ENCODE assay signal across 13 cellular contexts in the genomic region with DNA sequence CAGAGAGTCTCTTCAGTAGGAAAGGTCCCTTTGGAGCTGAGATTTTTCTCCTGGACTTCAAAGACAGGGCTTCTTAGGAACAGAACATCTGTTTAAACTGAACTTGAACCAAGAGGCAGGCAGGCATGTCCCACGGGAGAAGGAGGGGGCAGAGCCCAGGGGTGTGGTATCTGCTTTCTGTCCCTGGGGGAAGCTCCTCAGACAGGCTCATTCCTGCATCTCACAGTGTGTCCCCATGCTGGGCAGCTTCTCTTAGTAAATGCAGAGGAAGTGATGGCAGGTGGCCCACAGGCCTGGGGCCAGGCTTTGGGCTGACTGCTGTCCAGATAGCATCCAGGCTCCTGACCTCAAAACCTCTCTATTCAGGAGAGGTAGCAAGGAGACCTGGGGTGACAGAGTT. TPM values are rescaled to one million over a fixed set of nuclear protein-coding genes. Genes with fewer than 3 reads are reported as not detected.
DNase-seq lines count a peak whose midpoint lies in the region; ATAC-seq and TF ChIP-seq lines count a peak whose summit lies in the region.
"Had no signal": no experiment of that assay in that cellular context is flagged by ENCODE, and none has a peak within 500 bp of the region (broad histone marks: within the 10 kb centered on the region; RNA-seq: fewer than 3 reads in every experiment).

No MANE protein-coding gene starts in this region.

- no peaks in the 10 kb centered on the region for H3K27me3 Mint-ChIP-seq in nephron (ENCODE audit: low read depth)
- H3K27me3 Mint-ChIP-seq in natural killer cell treated with Interleukin-12 subunit alpha and Interleukin-12 subunit beta and Interleukin-15 and Interleukin-18, amount 100 ng/mL, for 72 hours = peaks cover 21 to 26% of the 10 kb centered on the region in 2 donors
- H3K27me3 Mint-ChIP-seq: activated CD4-positive, alpha-beta T cell treated with anti-CD3 and anti-CD28 coated beads for 36 hours; central memory CD8-positive, alpha-beta T cell; progenitor cell of endocrine pancreas had no signal

- H3K36me3 ChIP-seq in BE2C (no peaks in the 10 kb centered on the region), cardiac muscle cell (no peaks in the 10 kb centered on the region)
- H3K36me3 ChIP-seq: thoracic aorta had no signal

- ATAC-seq in natural killer cell treated with Interleukin-12 subunit alpha and Interleukin-12 subunit beta and Interleukin-15 and Interleukin-18, amount 100 ng/mL, for 72 hours = no peak
- no peak for ATAC-seq in HG03520 (IDR thresholded peaks at IDR 0.05; ENCODE audit: unreplicated experiment)
- no peak for ATAC-seq in HG02970 (IDR thresholded peaks at IDR 0.05; ENCODE audit: low FRiP score, unreplicated experiment)
- ATAC-seq: activated CD4-positive, alpha-beta T cell treated with anti-CD3 and anti-CD28 coated beads for 36 hours had no signal

- DNase-seq in BE2C (peak; percentile 70), NCI-H524 treated with DMSO at 0.1 percent for 48 hours (lab: John Stamatoyannopoulos, UW) (peak; percentile 86), cardiac muscle cell (ENCODE audit: low read depth in 1 of 2, low spot score in 1 of 2) (peak in 1 of 2 donors; percentile 33), NCI-H187 treated with DMSO at 0.1 percent for 48 hours (lab: John Stamatoyannopoulos, UW) (no peak)
- DNase-seq in natural killer cell treated with Interleukin-12 subunit alpha and Interleukin-12 subunit beta and Interleukin-15 and Interleukin-18, amount 100 ng/mL, for 72 hours (ENCODE audit: low spot score) = no peak
- DNase-seq: activated CD4-positive, alpha-beta T cell treated with anti-CD3 and anti-CD28 coated beads for 36 hours; SIG-M5 had no signal

- H3K4me1 ChIP-seq in BE2C = peaks cover 20% of the 10 kb centered on the region
- H3K4me1 ChIP-seq in cardiac muscle cell (ENCODE audit: low read depth) = peaks cover 19% of the 10 kb centered on the region

- H3K27me3 ChIP-seq in BE2C (no peaks in the 10 kb centered on the region), cardiac muscle cell (no peaks in the 10 kb centered on the region)

- H3K9me3 ChIP-seq in BE2C (no peaks in the 10 kb centered on the region), cardiac muscle cell (ENCODE audit: low read depth) (no peaks in the 10 kb centered on the region)
- H3K9me3 ChIP-seq: thoracic aorta had no signal

- H3K4me3 Mint-ChIP-seq in nephron = no peak overlapping the region
- H3K4me3 Mint-ChIP-seq in natural killer cell treated with Interleukin-12 subunit alpha and Interleukin-12 subunit beta and Interleukin-15 and Interleukin-18, amount 100 ng/mL, for 72 hours = no peak overlapping the region
- H3K4me3 Mint-ChIP-seq: activated CD4-positive, alpha-beta T cell treated with anti-CD3 and anti-CD28 coated beads for 36 hours; central memory CD8-positive, alpha-beta T cell had no signal

- H3K9me3 Mint-ChIP-seq in nephron = peaks cover under 1% of the 10 kb centered on the region
- H3K9me3 Mint-ChIP-seq in natural killer cell treated with Interleukin-12 subunit alpha and Interleukin-12 subunit beta and Interleukin-15 and Interleukin-18, amount 100 ng/mL, for 72 hours = no peaks in the 10 kb centered on the region
- H3K9me3 Mint-ChIP-seq: central memory CD8-positive, alpha-beta T cell had no signal

- H3K36me3 Mint-ChIP-seq in nephron (ENCODE audit: low read depth) = peaks cover 10% of the 10 kb centered on the region
- H3K36me3 Mint-ChIP-seq in natural killer cell treated with Interleukin-12 subunit alpha and Interleukin-12 subunit beta and Interleukin-15 and Interleukin-18, amount 100 ng/mL, for 72 hours = no peaks in the 10 kb centered on the region

- no peak for TF ChIP-seq CTCF in BE2C (IDR thresholded peaks at IDR 0.05; ENCODE audit: low read depth, low read length)
- no peak for TF ChIP-seq CTCF in cardiac muscle cell (IDR thresholded peaks at IDR 0.05; ENCODE audit: low read depth, low read length)
- TF ChIP-seq CTCF in nephron (IDR thresholded peaks at IDR 0.05; ENCODE audit: unreplicated experiment in 3 of 3) = no peak

- H3K4me3 ChIP-seq in BE2C (ENCODE audit: low read depth, low read length) (no peak overlapping the region), cardiac muscle cell (no peak overlapping the region)
- H3K4me3 ChIP-seq: thoracic aorta had no signal

- H3K27ac ChIP-seq in cardiac muscle cell = peak overlapping the region; percentile 62
- H3K27ac ChIP-seq: thoracic aorta had no signal

- peak overlapping the region; percentile 20 to 91 (median 75) for H3K27ac Mint-ChIP-seq in nephron
- no peak overlapping the region for H3K27ac Mint-ChIP-seq in natural killer cell treated with Interleukin-12 subunit alpha and Interleukin-12 subunit beta and Interleukin-15 and Interleukin-18, amount 100 ng/mL, for 72 hours
- H3K27ac Mint-ChIP-seq: activated CD4-positive, alpha-beta T cell treated with anti-CD3 and anti-CD28 coated beads for 36 hours; progenitor cell of endocrine pancreas had no signal

- peaks cover 61% of the 10 kb centered on the region for H3K4me1 Mint-ChIP-seq in nephron
- H3K4me1 Mint-ChIP-seq in natural killer cell treated with Interleukin-12 subunit alpha and Interleukin-12 subunit beta and Interleukin-15 and Interleukin-18, amount 100 ng/mL, for 72 hours (ENCODE audit: low read depth in 2 of 2) = no peaks in the 10 kb centered on the region

RNA-seq across cellular contexts. Expression of a gene that starts 47.4 kb away (rescaled TPM):
- polyA plus RNA-seq in BE2C (2012; ENCODE audit: insufficient read depth, insufficient read length, low read depth) = 12.5 TPM
- 48.1 and 68.6 TPM in 2 replicates for total RNA-seq in cardiac muscle cell
- polyA plus RNA-seq in cardiac muscle cell = 82.8 and 122 TPM in 2 replicates
- total RNA-seq in natural killer cell treated with Interleukin-12 subunit alpha and Interleukin-12 subunit beta and Interleukin-15 and Interleukin-18, amount 100 ng/mL, for 72 hours = under 1 TPM; 0.26 to 0.64 TPM

Comparison
In these comparisons a context has a peak if more than half of its experiments do, and no peak if none do; other contexts are left out.
1. DNase-seq: peak in BE2C (single experiment) and NCI-H524 treated with DMSO at 0.1 percent for 48 hours (single experiment); none in natural killer cell treated with Interleukin-12 subunit alpha and Interleukin-12 subunit beta and Interleukin-15 and Interleukin-18, amount 100 ng/mL, for 72 hours (single experiment) and NCI-H187 treated with DMSO at 0.1 percent for 48 hours (single experiment).
2. H3K27ac Mint-ChIP-seq: peak in nephron (3 of 3); none in natural killer cell treated with Interleukin-12 subunit alpha and Interleukin-12 subunit beta and Interleukin-15 and Interleukin-18, amount 100 ng/mL, for 72 hours (0 of 2).
3. RNA of a gene that starts 47.4 kb away (total RNA-seq): 48.1 to 68.6 TPM in cardiac muscle cell; 0.26 to 0.64 TPM in natural killer cell treated with Interleukin-12 subunit alpha and Interleukin-12 subunit beta and Interleukin-15 and Interleukin-18, amount 100 ng/mL, for 72 hours; every median in the first group is over 10 times any median in the second.